ENCODE assay signal across 1 cellular context in the genomic region with DNA sequence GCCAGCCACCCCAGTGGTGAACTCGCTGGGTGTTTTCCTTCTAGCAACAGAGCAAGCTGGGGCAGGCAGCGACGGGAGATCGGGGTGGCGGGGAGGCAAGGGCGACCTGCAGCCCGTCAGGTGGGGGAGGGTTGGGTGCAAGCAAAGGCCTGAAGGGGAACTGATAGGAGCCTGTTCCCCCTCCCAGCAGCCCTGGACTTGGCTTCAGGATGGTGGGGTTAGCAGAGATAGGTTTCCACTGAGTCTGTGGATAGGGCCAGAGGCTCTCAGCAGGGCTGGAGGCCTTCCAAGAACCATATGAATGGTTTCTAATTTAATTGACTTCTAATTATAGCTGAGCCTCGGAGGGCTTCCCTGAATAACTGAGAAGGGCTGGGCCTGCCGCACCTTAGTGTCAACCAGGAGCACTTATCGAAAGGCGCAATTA.
TF ChIP-seq lines count a peak whose summit lies in the region.

No MANE protein-coding gene starts in this region.

TF ChIP-seq in SK-N-SH, 30 proteins besides CTCF, POLR2A, EP300 and RAD21 (continued from another document):
- TF ChIP-seq ZBTB33 (IDR thresholded peaks at IDR 0.05; ENCODE audit: borderline replicate concordance, low read depth): no peak
